8 cellular contexts compared by ENCODE assay signal in genomic region chr7:100675581-100676350, GRCh38. TPM values are rescaled to one million over a fixed set of nuclear protein-coding genes. Genes with fewer than 3 reads are reported as not detected.
DNase-seq lines count a peak whose midpoint lies in the region; ATAC-seq and TF ChIP-seq lines count a peak whose summit lies in the region.

No MANE protein-coding gene starts in this region.

- H3K27ac Mint-ChIP-seq in HFFc6 (peak overlapping the region; percentile 65; the same call in 1 of the 2 replicates), mesothelial cell of epicardium (peak overlapping the region; percentile 91)
- peak overlapping the region; percentile 85 for H3K27ac Mint-ChIP-seq in activated CD8-positive, alpha-beta memory T cell treated with anti-CD3 and anti-CD28 coated beads, Interleukin-2, amount 10 ng/mL, durations not matched to agents 7 days and 5 days

- H3K36me3 ChIP-seq in GM06990 (ENCODE audit: control insufficient read depth, insufficient read depth, low read length) (peaks cover 30% of the 10 kb centered on the region), endocrine pancreas (ENCODE audit: control insufficient read depth, insufficient read depth, low read length) (peaks cover 6% of the 10 kb centered on the region)

- no peaks in the 10 kb centered on the region for H3K4me1 ChIP-seq in endocrine pancreas (ENCODE audit: control insufficient read depth, insufficient read depth, low read length)

- CTCF ChIA-PET in activated CD8-positive, alpha-beta memory T cell treated with anti-CD3 and anti-CD28 coated beads, Interleukin-2, amount 10 ng/mL, durations not matched to agents 7 days and 5 days (lab: Charles Lee): interaction anchor here (1.1 to 11.5 kb wide), 6 partner anchors 16 to 177 kb away, joined by 3 to 91 read pairs (median 6); partner anchors contain the start of genes FBXO24, GIGYF1, LRCH4 and POP7

- H3K9me3 ChIP-seq in endocrine pancreas (ENCODE audit: control insufficient read depth, low read length): no peaks in the 10 kb centered on the region

- peak overlapping the region; percentile 39 for H3K9ac ChIP-seq in endocrine pancreas (ENCODE audit: control insufficient read depth, insufficient read depth, low read length)

- DNase-seq in GM06990 (ENCODE audit: extremely low read depth, insufficient read length): peak; percentile 90
- peak; percentile 77 for DNase-seq in HFFc6
- peak; percentile 96 for DNase-seq in NCI-H748 (lab: John Stamatoyannopoulos, UW; ENCODE audit: unreplicated experiment)
- DNase-seq in activated CD8-positive, alpha-beta memory T cell treated with anti-CD3 and anti-CD28 coated beads, Interleukin-2, amount 10 ng/mL, durations not matched to agents 7 days and 5 days: peak; percentile 94
- DNase-seq in mesothelial cell of epicardium (ENCODE audit: low spot score in 2 of 2, unreplicated experiment in 2 of 2): peak; percentile 59 to 76
- peak; percentile 46 for DNase-seq in stimulated activated CD8-positive, alpha-beta memory T cell treated with anti-CD3 and anti-CD28 coated beads, Interleukin-15, amount 100 ng/mL, for 24 hours (ENCODE audit: low read depth)

- H3K9me3 Mint-ChIP-seq in HFFc6: no peaks in the 10 kb centered on the region
- no peaks in the 10 kb centered on the region for H3K9me3 Mint-ChIP-seq in activated CD8-positive, alpha-beta memory T cell treated with anti-CD3 and anti-CD28 coated beads, Interleukin-2, amount 10 ng/mL, durations not matched to agents 7 days and 5 days (ENCODE audit: low read depth)
- H3K9me3 Mint-ChIP-seq in mesothelial cell of epicardium: no peaks in the 10 kb centered on the region

- H3K4me3 Mint-ChIP-seq in HFFc6 (peak overlapping the region; percentile 85), mesothelial cell of epicardium (peak overlapping the region; percentile 75)
- H3K4me3 Mint-ChIP-seq in activated CD8-positive, alpha-beta memory T cell treated with anti-CD3 and anti-CD28 coated beads, Interleukin-2, amount 10 ng/mL, durations not matched to agents 7 days and 5 days: peak overlapping the region; percentile 83

- H3K4me1 Mint-ChIP-seq in HFFc6 (ENCODE audit: low read depth): peaks cover 24% of the 10 kb centered on the region; the same call in 1 of the 2 replicates
- peaks cover 21% of the 10 kb centered on the region for H3K4me1 Mint-ChIP-seq in activated CD8-positive, alpha-beta memory T cell treated with anti-CD3 and anti-CD28 coated beads, Interleukin-2, amount 10 ng/mL, durations not matched to agents 7 days and 5 days
- H3K4me1 Mint-ChIP-seq in mesothelial cell of epicardium: peaks cover 22% of the 10 kb centered on the region

- TF ChIP-seq CTCF in GM06990 (IDR thresholded peaks at IDR 0.05; ENCODE audit: insufficient read depth, low read length, poor library complexity, severe bottlenecking) (no peak), HFFc6 (IDR thresholded peaks at IDR 0.05) (no peak), mesothelial cell of epicardium (IDR thresholded peaks at IDR 0.05; ENCODE audit: unreplicated experiment) (no peak)

- peaks cover 7% of the 10 kb centered on the region; the same call in 1 of the 2 replicates for H3K36me3 Mint-ChIP-seq in HFFc6 (ENCODE audit: low read depth)
- peaks cover 26% of the 10 kb centered on the region for H3K36me3 Mint-ChIP-seq in activated CD8-positive, alpha-beta memory T cell treated with anti-CD3 and anti-CD28 coated beads, Interleukin-2, amount 10 ng/mL, durations not matched to agents 7 days and 5 days
- peaks cover 9% of the 10 kb centered on the region for H3K36me3 Mint-ChIP-seq in mesothelial cell of epicardium

- H3K4me3 ChIP-seq in GM06990 (replicated peaks; ENCODE audit: low read depth, low read length) (peak overlapping the region; percentile 96), endocrine pancreas (ENCODE audit: control insufficient read depth, insufficient read depth, low read length) (no peak overlapping the region)

- ATAC-seq in activated CD8-positive, alpha-beta memory T cell treated with anti-CD3 and anti-CD28 coated beads, Interleukin-2, amount 10 ng/mL, durations not matched to agents 7 days and 5 days: peak; percentile 57
- no peak for ATAC-seq in HG03097 (IDR thresholded peaks at IDR 0.05; ENCODE audit: low FRiP score, unreplicated experiment)

- H3K27me3 ChIP-seq in GM06990 (replicated peaks; ENCODE audit: control insufficient read depth, insufficient read depth, low read length) (no peaks in the 10 kb centered on the region), endocrine pancreas (ENCODE audit: control insufficient read depth, insufficient read depth, low read length) (no peaks in the 10 kb centered on the region)

- H3K27me3 Mint-ChIP-seq in HFFc6 (ENCODE audit: insufficient read depth): peaks cover 13% of the 10 kb centered on the region
- peaks cover 2% of the 10 kb centered on the region for H3K27me3 Mint-ChIP-seq in activated CD8-positive, alpha-beta memory T cell treated with anti-CD3 and anti-CD28 coated beads, Interleukin-2, amount 10 ng/mL, durations not matched to agents 7 days and 5 days
- H3K27me3 Mint-ChIP-seq in mesothelial cell of epicardium (ENCODE audit: low read depth): peaks cover 6% of the 10 kb centered on the region

RNA-seq across cellular contexts. Expression of gene GNB2, which starts 2.2 kb away (rescaled TPM):
- total RNA-seq in HFFc6 (2021; fragmentation: NEBNext Ultra II Directional; extraction: Animal tissue kit (Norgen Biotek cat#: 25700)): 100 to 1,000 TPM; 301 to 369 (median 322) TPM
- 100 to 1,000 TPM; 243 to 271 TPM for total RNA-seq in activated CD8-positive, alpha-beta memory T cell treated with anti-CD3 and anti-CD28 coated beads, Interleukin-2, amount 10 ng/mL, durations not matched to agents 7 days and 5 days
- 173 to 178 TPM (median 174 TPM) in 3 replicates for total RNA-seq in mesothelial cell of epicardium

RNA-seq across cellular contexts. Expression of gene GIGYF1, which starts 18.3 kb away (rescaled TPM):
- 10 to 100 TPM; 17.7 to 21.8 (median 19.2) TPM for total RNA-seq in HFFc6 (2021; fragmentation: NEBNext Ultra II Directional; extraction: Animal tissue kit (Norgen Biotek cat#: 25700))
- total RNA-seq in activated CD8-positive, alpha-beta memory T cell treated with anti-CD3 and anti-CD28 coated beads, Interleukin-2, amount 10 ng/mL, durations not matched to agents 7 days and 5 days: 10 to 100 TPM; 47.1 to 53.4 TPM
- 98.5 to 99.2 TPM (median 99.1 TPM) in 3 replicates for total RNA-seq in mesothelial cell of epicardium

RNA-seq across cellular contexts. Expression of gene ACTL6B, which starts 19.5 kb away (rescaled TPM):
- total RNA-seq in HFFc6 (2021; fragmentation: NEBNext Ultra II Directional; extraction: Animal tissue kit (Norgen Biotek cat#: 25700)): not detected
- total RNA-seq in activated CD8-positive, alpha-beta memory T cell treated with anti-CD3 and anti-CD28 coated beads, Interleukin-2, amount 10 ng/mL, durations not matched to agents 7 days and 5 days: not detected
- total RNA-seq in mesothelial cell of epicardium: not detected in 3 replicates

RNA-seq across cellular contexts. Expression of gene POP7, which starts 30.2 kb away (rescaled TPM):
- 10 to 100 TPM; 30.2 to 42.2 (median 34.4) TPM for total RNA-seq in HFFc6 (2021; fragmentation: NEBNext Ultra II Directional; extraction: Animal tissue kit (Norgen Biotek cat#: 25700))
- total RNA-seq in activated CD8-positive, alpha-beta memory T cell treated with anti-CD3 and anti-CD28 coated beads, Interleukin-2, amount 10 ng/mL, durations not matched to agents 7 days and 5 days: 10 to 100 TPM; 43.6 to 53.4 TPM
- 26.0 to 27.2 TPM (median 26.6 TPM) in 3 replicates for total RNA-seq in mesothelial cell of epicardium

RNA-seq across cellular contexts. Expression of gene TFR2, which starts 34.4 kb away (rescaled TPM):
- total RNA-seq in HFFc6 (2021; fragmentation: NEBNext Ultra II Directional; extraction: Animal tissue kit (Norgen Biotek cat#: 25700)): 1 to 10 TPM in 1 of 6 experiments, under 1 TPM in 3, not detected in 2; 0.16 to 1.1 (median 0.27) TPM
- total RNA-seq in activated CD8-positive, alpha-beta memory T cell treated with anti-CD3 and anti-CD28 coated beads, Interleukin-2, amount 10 ng/mL, durations not matched to agents 7 days and 5 days: 10 to 100 TPM; 11.1 to 18.6 TPM
- 0.38 to 0.69 TPM (median 0.54 TPM) in 3 replicates for total RNA-seq in mesothelial cell of epicardium

Comparison
In these comparisons a context has a peak if more than half of its experiments do, and no peak if none do; other contexts are left out.
1. DNase-seq: peak in every context shown above with its lines; median percentile 96 in NCI-H748; 94 in activated CD8-positive, alpha-beta memory T cell treated with anti-CD3 and anti-CD28 coated beads, Interleukin-2, amount 10 ng/mL, durations not matched to agents 7 days and 5 days; 90 in GM06990; 77 in HFFc6; 68 in mesothelial cell of epicardium; 46 in stimulated activated CD8-positive, alpha-beta memory T cell treated with anti-CD3 and anti-CD28 coated beads, Interleukin-15, amount 100 ng/mL, for 24 hours.